In genomic region chr5:139814704-139815280, GRCh38 we compare ENCODE assay signal across 19 cellular contexts. TPM values are rescaled to one million over a fixed set of nuclear protein-coding genes. Genes with fewer than 3 reads are reported as not detected.
"Had no signal": no experiment of that assay in that cellular context is flagged by ENCODE, and none has a peak within 500 bp of the region (broad histone marks: within the 10 kb centered on the region; RNA-seq: fewer than 3 reads in every experiment).

No MANE protein-coding gene starts in this region.

- H3K36me3 ChIP-seq: esophagus squamous epithelium, gastroesophageal sphincter, sigmoid colon had no signal

- H3K4me1 Mint-ChIP-seq: naive thymus-derived CD4-positive, alpha-beta T cell; neural crest cell had no signal

- H3K27ac ChIP-seq: esophagus squamous epithelium, gastroesophageal sphincter, parathyroid adenoma, sigmoid colon, skin epidermis had no signal

- H3K27me3 ChIP-seq: esophagus squamous epithelium, gastroesophageal sphincter, sigmoid colon had no signal

- DNase-seq: dermis blood vessel endothelial cell; esophagus squamous epithelium; foreskin fibroblast; glutamatergic neuron; mammary epithelial cell; naive thymus-derived CD4-positive, alpha-beta T cell; nucleus accumbens; sigmoid colon; stimulated activated CD4-positive, alpha-beta T cell treated with anti-CD3 and anti-CD28 coated beads, Interleukin-12 subunit alpha, Interleukin-12 subunit beta, amount 100 ng/mL, for 4 hours; stimulated activated naive CD4-positive, alpha-beta T cell treated with Interleukin-2 at 50 U/mL for 16 hours; trophoblast cell had no signal

- H3K4me1 ChIP-seq: esophagus squamous epithelium, gastroesophageal sphincter, parathyroid adenoma, sigmoid colon had no signal

- H3K27ac Mint-ChIP-seq: naive thymus-derived CD4-positive, alpha-beta T cell had no signal

- ATAC-seq: gastroesophageal sphincter; naive thymus-derived CD4-positive, alpha-beta T cell had no signal

- H3K79me2 ChIP-seq: parathyroid adenoma had no signal

- H2AFZ ChIP-seq: parathyroid adenoma had no signal

- H3K4me3 Mint-ChIP-seq: naive thymus-derived CD4-positive, alpha-beta T cell; neural crest cell had no signal

- H3K4me3 ChIP-seq: esophagus squamous epithelium, gastroesophageal sphincter, sigmoid colon, skin epidermis had no signal

- H3K9me3 ChIP-seq: esophagus squamous epithelium had no signal

RNA-seq across cellular contexts. Expression of gene PSD2, which starts 19.2 kb away (rescaled TPM):
- total RNA-seq: epithelial cell of proximal tubule, esophagus squamous epithelium, mesenteric fat pad had no signal
- polyA plus RNA-seq: keratinocyte; liver; mammary epithelial cell; naive thymus-derived CD4-positive, alpha-beta T cell had no signal
